12 cellular contexts compared by ENCODE assay signal in the genomic region with DNA sequence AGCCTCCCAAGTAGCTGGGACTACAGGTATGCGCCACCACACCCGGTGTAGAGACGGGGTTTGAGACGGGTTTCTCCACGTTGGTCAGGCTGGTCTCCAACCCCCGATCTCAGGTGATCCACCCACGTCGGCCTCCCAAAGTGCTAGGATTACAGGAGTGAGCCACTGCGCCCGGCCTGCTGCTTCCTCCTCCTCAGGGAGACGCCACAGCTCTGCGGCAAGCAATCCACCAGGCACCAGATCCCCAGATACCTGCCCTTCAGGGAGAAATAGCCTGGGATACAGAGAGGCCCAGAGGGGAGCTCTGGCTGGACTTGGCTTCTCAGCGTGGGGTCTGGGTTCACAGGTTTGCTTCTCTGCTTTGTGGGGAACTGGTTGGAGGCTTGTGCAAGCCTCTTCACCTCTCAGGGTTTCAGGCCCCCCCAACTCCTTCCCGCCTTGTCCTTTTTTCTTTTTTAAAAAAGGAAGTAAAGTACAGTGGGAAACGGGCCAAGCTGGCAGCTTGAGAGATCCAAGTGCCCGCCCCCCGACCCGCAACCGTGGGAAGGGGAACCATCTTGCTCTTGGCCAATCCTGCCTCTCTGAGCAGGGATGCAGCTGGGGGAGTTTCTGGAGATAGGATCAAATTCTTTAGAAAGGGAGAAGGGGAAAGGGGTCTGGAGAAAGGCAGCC. TPM values are rescaled to one million over a fixed set of nuclear protein-coding genes. Genes with fewer than 3 reads are reported as not detected.
DNase-seq lines count a peak whose midpoint lies in the region; ATAC-seq, FAIRE-seq and TF ChIP-seq lines count a peak whose summit lies in the region.
"Had no signal": no experiment of that assay in that cellular context is flagged by ENCODE, and none has a peak within 500 bp of the region (broad histone marks: within the 10 kb centered on the region; RNA-seq: fewer than 3 reads in every experiment).

No MANE protein-coding gene starts in this region.

- CTCF ChIA-PET in activated CD8-positive, alpha-beta T cell treated with anti-CD3 and anti-CD28 coated beads, Interleukin-2, amount 10 ng/mL, durations not matched to agents 7 days and 5 days (lab: Charles Lee), result interaction anchor here (0.8 to 10.3 kb wide), 4 partner anchors 8 to 28 kb away, joined by 3 to 124 read pairs (median 4); a partner anchor contains a TSS

- FAIRE-seq in kidney (lab: Jason Lieb, UNC), result no peak
- FAIRE-seq: RCC 7860 had no signal

- ATAC-seq in left cardiac atrium, result no peak
- no peak for ATAC-seq in activated CD8-positive, alpha-beta T cell treated with anti-CD3 and anti-CD28 coated beads, Interleukin-2, amount 10 ng/mL, durations not matched to agents 7 days and 5 days
- ATAC-seq: esophagus mucosa had no signal

- H3K4me3 ChIP-seq in left ventricle myocardium inferior (peak overlapping the region; percentile 75), kidney (ENCODE audit: low read length in 2 of 2) (no peak overlapping the region)

- H3K4me1 ChIP-seq in left ventricle myocardium inferior (peaks cover 48% of the 10 kb centered on the region), kidney (ENCODE audit: control insufficient read depth in 1 of 2, insufficient read depth in 1 of 2, low read depth in 1 of 2, low read length in 2 of 2) (peaks cover 0 to 25% of the 10 kb centered on the region in 2 donors)

- DNase-seq in left ventricle myocardium inferior, result no peak
- no peak for DNase-seq in left cardiac atrium
- no peak for DNase-seq in activated CD8-positive, alpha-beta T cell treated with anti-CD3 and anti-CD28 coated beads, Interleukin-2, amount 10 ng/mL, durations not matched to agents 7 days and 5 days
- peak; percentile 50 for DNase-seq in left kidney (ENCODE audit: low read depth, low spot score)
- DNase-seq in NCI-H2227 (lab: John Stamatoyannopoulos, UW; ENCODE audit: unreplicated experiment), result no peak
- no peak for DNase-seq in DMS153 treated with DMSO at 0.1 percent for 48 hours (lab: John Stamatoyannopoulos, UW; ENCODE audit: unreplicated experiment)
- no peak for DNase-seq in kidney
- no peak for DNase-seq in inferior parietal cortex (ENCODE audit: extremely low spot score)
- DNase-seq: COR-L47 had no signal

- peaks cover 25% of the 10 kb centered on the region for H3K4me1 Mint-ChIP-seq in activated CD8-positive, alpha-beta T cell treated with anti-CD3 and anti-CD28 coated beads, Interleukin-2, amount 10 ng/mL, durations not matched to agents 7 days and 5 days (ENCODE audit: low read depth)

- H3K9me3 Mint-ChIP-seq in activated CD8-positive, alpha-beta T cell treated with anti-CD3 and anti-CD28 coated beads, Interleukin-2, amount 10 ng/mL, durations not matched to agents 7 days and 5 days (ENCODE audit: insufficient read depth), result no peaks in the 10 kb centered on the region
- H3K9me3 Mint-ChIP-seq: activated T-helper 2 cell treated with anti-CD3 and anti-CD28 coated beads, Interferon-gamma antibody, Interleukin-2, Interleukin-4, amounts not matched to agents 10 μg/mL and 5 μg/mL and 100 μg/mL, durations not matched to agents 14 hours and 24 hours and 36 hours had no signal

- no peaks in the 10 kb centered on the region for H3K27me3 Mint-ChIP-seq in activated CD8-positive, alpha-beta T cell treated with anti-CD3 and anti-CD28 coated beads, Interleukin-2, amount 10 ng/mL, durations not matched to agents 7 days and 5 days (ENCODE audit: low read depth)

- no peaks in the 10 kb centered on the region for H3K27me3 ChIP-seq in left ventricle myocardium inferior (ENCODE audit: low read depth)

- no peaks in the 10 kb centered on the region for H3K36me3 Mint-ChIP-seq in activated CD8-positive, alpha-beta T cell treated with anti-CD3 and anti-CD28 coated beads, Interleukin-2, amount 10 ng/mL, durations not matched to agents 7 days and 5 days (ENCODE audit: low read depth)

- H3K27ac Mint-ChIP-seq in activated CD8-positive, alpha-beta T cell treated with anti-CD3 and anti-CD28 coated beads, Interleukin-2, amount 10 ng/mL, durations not matched to agents 7 days and 5 days, result no peak overlapping the region

- no peak for TF ChIP-seq CTCF in left ventricle myocardium inferior (IDR thresholded peaks at IDR 0.05; ENCODE audit: borderline replicate concordance)
- no peak for TF ChIP-seq CTCF in kidney (IDR thresholded peaks at IDR 0.05; ENCODE audit: borderline replicate concordance, extremely low read depth, insufficient read depth)

- no peaks in the 10 kb centered on the region for H3K36me3 ChIP-seq in left ventricle myocardium inferior
- H3K36me3 ChIP-seq in kidney (ENCODE audit: control insufficient read depth in 1 of 2, insufficient read depth in 2 of 2, low read length in 2 of 2), result no peaks in the 10 kb centered on the region

- no peak overlapping the region for H3K27ac ChIP-seq in left ventricle myocardium inferior (replicated peaks)
- H3K27ac ChIP-seq in kidney (ENCODE audit: low read depth in 2 of 2, low read length in 2 of 2), result no peak overlapping the region

- no peak overlapping the region for H3K9ac ChIP-seq in kidney (ENCODE audit: low read length in 2 of 2)

- POLR2A ChIA-PET in activated CD8-positive, alpha-beta T cell treated with anti-CD3 and anti-CD28 coated beads, Interleukin-2, amount 10 ng/mL, durations not matched to agents 7 days and 5 days (lab: Charles Lee), result interaction anchor here (0.8 kb wide), 1 partner anchor 29 kb away, joined by 4 read pairs; no protein-coding TSS in a partner anchor

- H3K9me3 ChIP-seq in left ventricle myocardium inferior (replicated peaks) (no peaks in the 10 kb centered on the region), kidney (ENCODE audit: control insufficient read depth in 1 of 2, low read length in 2 of 2) (no peaks in the 10 kb centered on the region)

- intact Hi-C loops in left ventricle myocardium inferior (cut with micrococcal nuclease) (no loop called here), left cardiac atrium (cut with DNase I) (no loop called here), kidney (cut with DNase I) (no loop called here)

- peak overlapping the region; percentile 40 for H3K4me3 Mint-ChIP-seq in activated CD8-positive, alpha-beta T cell treated with anti-CD3 and anti-CD28 coated beads, Interleukin-2, amount 10 ng/mL, durations not matched to agents 7 days and 5 days

RNA-seq across cellular contexts. Expression of a gene that starts 2.6 kb away (rescaled TPM):
- total RNA-seq in left ventricle myocardium inferior (2.3 TPM), left cardiac atrium (10 to 100 TPM in 1 of 2 donors, 1 to 10 TPM in 1; 4.8 to 27.9 TPM), kidney (10.4 TPM)
- 1 to 10 TPM; 3.8 to 4.7 TPM for total RNA-seq in activated CD8-positive, alpha-beta T cell treated with anti-CD3 and anti-CD28 coated beads, Interleukin-2, amount 10 ng/mL, durations not matched to agents 7 days and 5 days
- polyA plus RNA-seq in kidney (ENCODE audit: insufficient read depth, low read depth, low replicate concordance), result 1.5 TPM

RNA-seq across cellular contexts. Expression of a gene that starts 28.1 kb away (rescaled TPM):
- total RNA-seq in left ventricle myocardium inferior (30.7 TPM), left cardiac atrium (10 to 100 TPM; 38.9 to 39.3 TPM), kidney (37.6 TPM)
- 10 to 100 TPM; 64.2 to 74.1 TPM for total RNA-seq in activated CD8-positive, alpha-beta T cell treated with anti-CD3 and anti-CD28 coated beads, Interleukin-2, amount 10 ng/mL, durations not matched to agents 7 days and 5 days
- 39.9 TPM for polyA plus RNA-seq in kidney (ENCODE audit: insufficient read depth, low read depth, low replicate concordance)
